12 cellular contexts compared by ENCODE assay signal in the genomic region with DNA sequence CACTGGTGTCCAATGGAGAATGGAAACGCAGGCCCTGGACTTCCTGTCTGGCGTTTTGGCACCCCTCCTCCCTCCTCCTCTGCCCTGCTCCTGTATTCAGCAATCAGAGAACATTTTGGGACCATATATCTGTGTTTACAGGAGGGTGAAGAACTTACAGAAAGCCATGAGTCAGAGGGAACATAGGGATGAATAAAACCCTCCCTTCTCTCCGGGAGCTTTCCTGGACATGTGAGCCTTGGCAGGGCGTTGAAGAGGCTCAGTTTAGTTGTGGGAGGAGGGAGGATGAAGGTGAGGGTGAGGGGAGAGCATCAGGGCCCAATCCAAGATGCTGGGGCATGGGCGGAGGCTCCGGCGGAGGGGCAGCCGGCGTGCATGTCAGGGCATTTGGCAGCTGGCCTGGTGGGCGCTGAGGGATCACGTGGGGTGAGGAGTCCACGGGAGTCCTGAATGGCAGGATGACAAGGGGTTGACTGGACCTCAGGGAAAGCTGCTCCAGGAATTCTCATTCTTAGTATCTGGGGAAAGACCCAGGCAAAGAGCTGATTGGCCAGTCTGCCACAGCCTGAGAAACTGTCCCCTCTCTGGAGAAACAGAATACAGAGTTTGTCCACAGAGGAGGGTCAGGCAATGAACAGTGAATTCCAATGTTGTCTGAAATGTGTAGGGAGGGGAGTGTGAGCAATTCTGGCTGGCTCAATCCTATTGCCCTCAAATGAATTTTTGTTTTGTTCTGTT. TPM values are rescaled to one million over a fixed set of nuclear protein-coding genes. Genes with fewer than 3 reads are reported as not detected.
A peak's percentile ranks its signal among the peaks of the same experiment; 100 is the strongest.
DNase-seq lines count a peak whose midpoint lies in the region; ATAC-seq and TF ChIP-seq lines count a peak whose summit lies in the region.
"Had no signal": no experiment of that assay in that cellular context is flagged by ENCODE, and none has a peak within 500 bp of the region (broad histone marks: within the 10 kb centered on the region; RNA-seq: fewer than 3 reads in every experiment).

No MANE protein-coding gene starts in this region.

- DNase-seq in AG08396 (ENCODE audit: low spot score) (peak; percentile 75), T1000 (lab: John Stamatoyannopoulos, UW) (peak; percentile 52), fibroblast of villous mesenchyme (ENCODE audit: low read depth) (peak; percentile 94), pons (ENCODE audit: low spot score) (peak; percentile 70), RPMI8226 (no peak), iPS-NIHi11 (ENCODE audit: low spot score) (no peak)
- DNase-seq: erythroblast, natural killer cell, NCI-H2107 had no signal

- no peak for TF ChIP-seq CTCF in fibroblast of villous mesenchyme (IDR thresholded peaks at IDR 0.05; ENCODE audit: insufficient read depth, low read depth, low read length)

- no peak overlapping the region for H3K4me3 ChIP-seq in fibroblast of villous mesenchyme (ENCODE audit: low read depth, low read length)
- H3K4me3 ChIP-seq: BLaER1 treated with 17β-estradiol and CSF1 and Interleukin-3, amounts not matched to agents 10 nM and 100 nM had no signal

- ATAC-seq in HG03196 (IDR thresholded peaks at IDR 0.05; ENCODE audit: unreplicated experiment): no peak
- no peak for ATAC-seq in HG03571 (IDR thresholded peaks at IDR 0.05; ENCODE audit: unreplicated experiment)
- ATAC-seq: natural killer cell had no signal

RNA-seq across cellular contexts. Expression of a gene that starts 28.9 kb away (rescaled TPM):
- 164 and 323 TPM in 2 replicates for total RNA-seq in fibroblast of villous mesenchyme

Comparison
In these comparisons a context has a peak if more than half of its experiments do, and no peak if none do; other contexts are left out.
1. DNase-seq: peak in AG08396 (single experiment), T1000 (single experiment), fibroblast of villous mesenchyme (single experiment) and pons (single experiment); none in RPMI8226 (single experiment) and iPS-NIHi11 (single experiment).